25 cellular contexts compared by ENCODE assay signal in the genomic region with DNA sequence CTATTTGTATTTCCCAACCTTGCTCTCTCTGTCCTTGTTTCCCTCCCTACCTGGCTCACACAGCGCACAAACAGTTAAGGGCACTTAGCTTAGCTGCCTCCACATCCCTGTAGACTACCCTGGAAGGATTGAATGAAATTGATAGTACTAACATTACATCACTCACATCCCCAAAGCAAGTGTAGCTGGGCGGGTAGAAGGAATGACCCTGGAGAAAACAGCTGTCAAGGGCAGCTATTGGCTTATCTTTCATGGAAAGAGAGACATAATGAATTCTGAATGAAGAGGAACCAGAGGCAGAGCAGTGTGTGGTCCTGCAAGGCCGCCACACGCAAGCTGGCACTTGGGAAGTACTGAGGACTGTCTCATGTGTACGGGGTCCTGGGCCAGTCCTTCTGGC.
"Had no signal": no experiment of that assay in that cellular context is flagged by ENCODE, and none has a peak within 500 bp of the region (broad histone marks: within the 10 kb centered on the region; RNA-seq: fewer than 3 reads in every experiment).

No MANE protein-coding gene starts in this region.

- DNase-seq: activated CD4-positive, alpha-beta memory T cell treated with anti-CD3 and anti-CD28 coated beads for 36 hours; activated CD4-positive, alpha-beta T cell treated with anti-CD3 and anti-CD28 coated beads, Interleukin-2, amount 10 ng/mL, durations not matched to agents 24 days and 14 days; activated CD4-positive, CD25-positive, alpha-beta regulatory T cell treated with anti-CD3 and anti-CD28 coated beads, Interleukin-2, amount 50 U/mL, for 72 hours; activated CD8-positive, alpha-beta memory T cell treated with anti-CD3 and anti-CD28 coated beads for 24 hours; activated effector memory CD4-positive, alpha-beta T cell treated with anti-CD3 and anti-CD28 coated beads, Interleukin-2, amount 50 U/mL, for 16 hours; activated naive CD4-positive, alpha-beta T cell treated with Interleukin-2 at 50 U/mL for 16 hours; activated naive CD8-positive, alpha-beta T cell treated with anti-CD3 and anti-CD28 coated beads, Interleukin-2, amount 50 U/mL, for 24 hours; activated T-cell treated with anti-CD3 and anti-CD28 coated beads, Interleukin-2, amount 50 U/mL, for 4 hours; amygdala; brain microvascular endothelial cell; caudate nucleus; NCI-H1105 treated with DMSO at 0.1 percent for 48 hours; NCI-H1436 treated with DMSO at 0.1 percent for 48 hours; NCI-H1930; NCI-H2171; NCI-H2227 treated with DMSO at 0.1 percent for 48 hours; NCI-H446 treated with DMSO at 0.1 percent for 48 hours; NCI-H524 treated with DMSO at 0.1 percent for 48 hours; NCI-H748 treated with DMSO at 0.1 percent for 48 hours; RPMI8226; SHP77; T-helper 17 cell; T-helper 9 cell had no signal

- ATAC-seq: activated naive CD4-positive, alpha-beta T cell treated with anti-CD3 and anti-CD28 coated beads, Interleukin-2, amount 50 U/mL, for 72 hours; activated naive CD8-positive, alpha-beta T cell treated with anti-CD3 and anti-CD28 coated beads, Interleukin-2, amount 50 U/mL, for 24 hours; activated T-cell treated with anti-CD3 and anti-CD28 coated beads, Interleukin-2, amount 50 U/mL, for 4 hours; T-helper 17 cell; WTC11 had no signal

- H3K36me3 ChIP-seq: brain microvascular endothelial cell had no signal

- H3K27me3 ChIP-seq: brain microvascular endothelial cell had no signal
